8 cellular contexts compared by ENCODE assay signal in genomic region chr2:201882353-201883095, GRCh38.
A peak's percentile ranks its signal among the peaks of the same experiment; 100 is the strongest.
DNase-seq lines count a peak whose midpoint lies in the region; ATAC-seq and TF ChIP-seq lines count a peak whose summit lies in the region.

No MANE protein-coding gene starts in this region.

- TF ChIP-seq CTCF in heart left ventricle (IDR thresholded peaks at IDR 0.05), result no peak
- TF ChIP-seq CTCF in right atrium auricular region (IDR thresholded peaks at IDR 0.05), result no peak
- no peak for TF ChIP-seq CTCF in brain (conservative IDR thresholded peaks at IDR 0.05)
- no peak for TF ChIP-seq CTCF in gastrocnemius medialis (IDR thresholded peaks at IDR 0.05 in 4 of 5, conservative IDR thresholded peaks at IDR 0.05 in 1 of 5)
- TF ChIP-seq CTCF in sigmoid colon (IDR thresholded peaks at IDR 0.05), result no peak
- TF ChIP-seq CTCF in prostate gland (IDR thresholded peaks at IDR 0.05), result no peak

- WGBS in heart left ventricle, 4 donors, result 24 to 32% (median 29%) methylated on average over 14 of the region's 14 CpGs
- WGBS in sigmoid colon, 2 donors, result 13 to 18% methylated on average over 14 of the region's 14 CpGs
- 21% methylated on average over 14 of the region's 14 CpGs for whole genome bisulfite sequencing in prostate gland

- H3K27ac ChIP-seq in heart left ventricle (no peak overlapping the region), right atrium auricular region (no peak overlapping the region), gastrocnemius medialis (peak overlapping the region; percentile 82 to 90 (median 84)), sigmoid colon (no peak overlapping the region), prostate gland (no peak overlapping the region)

- H3K27me3 ChIP-seq in heart left ventricle (peaks cover 0 to 11% (median 0%) of the 10 kb centered on the region in 9 donors), right atrium auricular region (no peaks in the 10 kb centered on the region), gastrocnemius medialis (no peaks in the 10 kb centered on the region), sigmoid colon (no peaks in the 10 kb centered on the region), prostate gland (replicated peaks; ENCODE audit: insufficient read depth) (no peaks in the 10 kb centered on the region)

- H3K9me3 ChIP-seq in heart left ventricle (no peaks in the 10 kb centered on the region), right atrium auricular region (no peaks in the 10 kb centered on the region), gastrocnemius medialis (no peaks in the 10 kb centered on the region), sigmoid colon (no peaks in the 10 kb centered on the region), prostate gland (no peaks in the 10 kb centered on the region)

- no peaks in the 10 kb centered on the region for H3K36me3 ChIP-seq in heart left ventricle
- no peaks in the 10 kb centered on the region for H3K36me3 ChIP-seq in right atrium auricular region
- H3K36me3 ChIP-seq in gastrocnemius medialis, result no peaks in the 10 kb centered on the region
- no peaks in the 10 kb centered on the region for H3K36me3 ChIP-seq in sigmoid colon
- no peaks in the 10 kb centered on the region for H3K36me3 ChIP-seq in prostate gland

- DNase-seq in heart left ventricle (peak; percentile 28 to 61 (median 45)), right atrium auricular region (ENCODE audit: low spot score) (no peak), NCI-H1105 treated with DMSO at 0.1 percent for 48 hours (lab: John Stamatoyannopoulos, UW) (peak; percentile 43), gastrocnemius medialis (no peak), sigmoid colon (no peak), prostate gland (ENCODE audit: low spot score) (no peak)

- H3K4me3 ChIP-seq in heart left ventricle (no peak overlapping the region), right atrium auricular region (no peak overlapping the region), gastrocnemius medialis (peak overlapping the region in 1 of 4 donors; percentile 4), sigmoid colon (no peak overlapping the region), prostate gland (no peak overlapping the region)

- no peak for TF ChIP-seq EP300 in sigmoid colon (IDR thresholded peaks at IDR 0.05)

- ATAC-seq in heart left ventricle (peak in 2 of 4 donors; percentile 8 to 16), gastrocnemius medialis (no peak), HG02885 (IDR thresholded peaks at IDR 0.05; ENCODE audit: poor library complexity, unreplicated experiment) (no peak)

- peak overlapping the region; percentile 67 to 76 (median 71) for H3K4me3 Mint-ChIP-seq in brain

- H3K27ac Mint-ChIP-seq in brain, result peak overlapping the region; percentile 34 to 92 (median 70)

- peaks cover 57% of the 10 kb centered on the region for H3K4me1 Mint-ChIP-seq in brain

- no peak for TF ChIP-seq POLR2A in heart left ventricle (IDR thresholded peaks at IDR 0.05)
- no peak for TF ChIP-seq POLR2A in gastrocnemius medialis (IDR thresholded peaks at IDR 0.05)
- no peak for TF ChIP-seq POLR2A in sigmoid colon (IDR thresholded peaks at IDR 0.05)
- TF ChIP-seq POLR2A in prostate gland (IDR thresholded peaks at IDR 0.05), result no peak

- peaks cover 6% of the 10 kb centered on the region for H3K27me3 Mint-ChIP-seq in brain

- in situ Hi-C loops in gastrocnemius medialis (cut with MboI; ENCODE audit: low sequenced_read_pairs in 4 of 4), result loop anchor here in 1 of 4 donors (10.0 kb wide), 1 partner anchor 152 kb away; the partner anchor contains the start of gene FZD7

- peaks cover 10 to 42% (median 23%) of the 10 kb centered on the region in 12 donors for H3K4me1 ChIP-seq in heart left ventricle
- peaks cover 0 to 36% of the 10 kb centered on the region in 2 donors for H3K4me1 ChIP-seq in right atrium auricular region
- peaks cover 28 to 43% of the 10 kb centered on the region in 2 donors for H3K4me1 ChIP-seq in gastrocnemius medialis
- H3K4me1 ChIP-seq in sigmoid colon, result peaks cover 0 to 17% (median 11%) of the 10 kb centered on the region in 4 donors
- no peaks in the 10 kb centered on the region for H3K4me1 ChIP-seq in prostate gland (replicated peaks)

- H3K9me3 Mint-ChIP-seq in brain, result no peaks in the 10 kb centered on the region

- intact Hi-C loops in heart left ventricle (cut with DNase I), result loop anchor here in 3 of 10 donors (5.0 to 10.0 kb wide), 2 partner anchors 150 to 152 kb away; partner anchors contain the start of gene FZD7 (in 3 of the 3)
- intact Hi-C loops in gastrocnemius medialis (cut with DNase I; ENCODE audit: low total_unique reads), result loop anchor here (5.0 kb wide), 1 partner anchor 150 kb away; the partner anchor contains the start of gene FZD7
- intact Hi-C loops in sigmoid colon (cut with DNase I), result no loop called here
- intact Hi-C loops in prostate gland (cut with DNase I), result no loop called here

- H3K36me3 Mint-ChIP-seq in brain, result no peaks in the 10 kb centered on the region

Comparison
In these comparisons a context has a peak if more than half of its experiments do, and no peak if none do; other contexts are left out.
1. DNase-seq: peak in heart left ventricle (5 of 5) and NCI-H1105 treated with DMSO at 0.1 percent for 48 hours (single experiment); none in right atrium auricular region (single experiment), gastrocnemius medialis (0 of 2), sigmoid colon (single experiment) and prostate gland (single experiment).
2. H3K27ac ChIP-seq: peak in gastrocnemius medialis (4 of 4); none in heart left ventricle (0 of 12), right atrium auricular region (0 of 2), sigmoid colon (0 of 4) and prostate gland (0 of 2).